In the genomic region with DNA sequence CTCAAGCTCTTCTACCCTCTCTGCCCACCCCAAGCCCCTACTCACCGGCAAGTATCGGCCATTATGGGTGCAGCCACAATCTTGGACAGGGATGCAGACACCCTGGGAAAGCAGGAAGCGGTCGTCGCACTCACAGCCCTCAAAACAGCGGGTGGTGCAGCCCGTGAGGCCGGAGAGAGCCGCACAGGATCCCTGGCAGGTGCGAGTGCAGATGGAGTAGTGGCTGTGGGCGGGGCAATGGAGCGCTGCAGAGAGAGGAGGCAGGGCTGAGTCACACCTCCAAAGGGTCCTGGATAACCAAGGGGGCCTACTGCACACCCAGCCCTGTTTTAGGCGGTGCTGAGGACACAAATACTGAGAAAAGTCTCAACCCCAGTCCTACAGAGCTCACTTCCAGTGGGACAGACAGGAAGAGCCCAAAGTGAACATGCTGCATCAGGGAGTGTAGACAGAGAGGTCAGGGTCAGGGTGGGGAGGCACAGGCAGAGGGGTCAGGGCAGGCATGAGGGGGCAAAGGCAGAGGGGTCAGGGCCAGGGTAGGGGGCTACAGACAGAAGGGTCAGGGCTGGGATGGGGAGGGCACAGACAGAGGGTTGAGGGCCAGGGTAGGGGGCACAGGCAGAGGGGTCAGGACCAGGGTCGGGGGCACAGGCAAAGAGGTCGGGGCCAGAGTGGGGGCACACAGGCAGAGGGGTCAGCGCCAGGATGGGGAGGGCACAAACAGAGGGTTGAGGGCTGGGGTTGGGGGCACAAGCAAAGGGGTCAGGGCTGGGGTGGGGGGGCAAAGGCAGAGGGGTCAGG, we compare ENCODE assay signal across 15 cellular contexts. TPM values are rescaled to one million over a fixed set of nuclear protein-coding genes. Genes with fewer than 3 reads are reported as not detected.
DNase-seq lines count a peak whose midpoint lies in the region; ATAC-seq, FAIRE-seq and TF ChIP-seq lines count a peak whose summit lies in the region.
"Had no signal": no experiment of that assay in that cellular context is flagged by ENCODE, and none has a peak within 500 bp of the region (broad histone marks: within the 10 kb centered on the region; RNA-seq: fewer than 3 reads in every experiment).

No MANE protein-coding gene starts in this region.

- H3K9me3 Mint-ChIP-seq in chondrocyte (ENCODE audit: low read depth), result no peaks in the 10 kb centered on the region
- no peaks in the 10 kb centered on the region for H3K9me3 Mint-ChIP-seq in activated T-helper 2 cell treated with anti-CD3 and anti-CD28 coated beads, Interferon-gamma antibody, Interleukin-2, Interleukin-4, amounts not matched to agents 10 μg/mL and 5 μg/mL and 100 μg/mL, durations not matched to agents 14 hours and 24 hours and 36 hours
- H3K9me3 Mint-ChIP-seq: nephron had no signal

- H3K36me3 ChIP-seq in HUES6 (ENCODE audit: control insufficient read depth, insufficient read depth, low read length), result no peaks in the 10 kb centered on the region
- H3K36me3 ChIP-seq: BE2C, lower lobe of right lung, thoracic aorta had no signal

- H3K4me1 ChIP-seq in HUES6 (ENCODE audit: control insufficient read depth, insufficient read depth, low read length), result peaks cover 9% of the 10 kb centered on the region
- H3K4me1 ChIP-seq: BE2C, lower lobe of right lung had no signal

- H3K27ac ChIP-seq in HUES6 (ENCODE audit: low read depth, low read length), result no peak overlapping the region
- H3K27ac ChIP-seq: lower lobe of right lung, thoracic aorta had no signal

- no peak for FAIRE-seq in HTR-8/SVneo (lab: Jason Lieb, UNC)

- intact Hi-C loops in activated T-helper 2 cell treated with anti-CD3 and anti-CD28 coated beads, Interferon-gamma antibody, Interleukin-2, Interleukin-4, amounts not matched to agents 10 μg/mL and 5 μg/mL and 100 μg/mL, durations not matched to agents 14 hours and 24 hours and 36 hours (cut with micrococcal nuclease), result no loop called here

- no peak overlapping the region for H3K4me3 Mint-ChIP-seq in chondrocyte (ENCODE audit: unreplicated experiment)
- H3K4me3 Mint-ChIP-seq in activated T-helper 2 cell treated with anti-CD3 and anti-CD28 coated beads, Interferon-gamma antibody, Interleukin-2, Interleukin-4, amounts not matched to agents 10 μg/mL and 5 μg/mL and 100 μg/mL, durations not matched to agents 14 hours and 24 hours and 36 hours (ENCODE audit: low read depth), result no peak overlapping the region
- H3K4me3 Mint-ChIP-seq: nephron had no signal

- no peaks in the 10 kb centered on the region for H3K36me3 Mint-ChIP-seq in chondrocyte (ENCODE audit: low read depth)
- no peaks in the 10 kb centered on the region for H3K36me3 Mint-ChIP-seq in activated T-helper 2 cell treated with anti-CD3 and anti-CD28 coated beads, Interferon-gamma antibody, Interleukin-2, Interleukin-4, amounts not matched to agents 10 μg/mL and 5 μg/mL and 100 μg/mL, durations not matched to agents 14 hours and 24 hours and 36 hours (ENCODE audit: low read depth)

- DNase-seq in DMS153 (lab: John Stamatoyannopoulos, UW), result peak; percentile 70
- DNase-seq in NCI-H2196 (lab: John Stamatoyannopoulos, UW; ENCODE audit: unreplicated experiment), result peak; percentile 43
- DNase-seq in chondrocyte (ENCODE audit: low spot score), result peak; percentile 83
- no peak for DNase-seq in activated T-helper 2 cell treated with anti-CD3 and anti-CD28 coated beads, Interferon-gamma antibody, Interleukin-2, Interleukin-4, amounts not matched to agents 10 μg/mL and 5 μg/mL and 100 μg/mL, durations not matched to agents 14 hours and 24 hours and 36 hours (ENCODE audit: low spot score)
- DNase-seq in HUDEP-2 (lab: John Stamatoyannopoulos, UW; ENCODE audit: unreplicated experiment in 76 of 76), result no peak
- DNase-seq in HTR-8/SVneo (ENCODE audit: insufficient read length, low spot score), result no peak
- DNase-seq: BE2C, DND-41, hippocampal formation, lower lobe of right lung, SK-N-SH had no signal

- H3K4me1 Mint-ChIP-seq in chondrocyte (ENCODE audit: low read depth), result no peaks in the 10 kb centered on the region
- no peaks in the 10 kb centered on the region for H3K4me1 Mint-ChIP-seq in activated T-helper 2 cell treated with anti-CD3 and anti-CD28 coated beads, Interferon-gamma antibody, Interleukin-2, Interleukin-4, amounts not matched to agents 10 μg/mL and 5 μg/mL and 100 μg/mL, durations not matched to agents 14 hours and 24 hours and 36 hours (ENCODE audit: low read depth)
- H3K4me1 Mint-ChIP-seq: nephron had no signal

- no peak overlapping the region for H3K27ac Mint-ChIP-seq in chondrocyte (ENCODE audit: unreplicated experiment)
- H3K27ac Mint-ChIP-seq in activated T-helper 2 cell treated with anti-CD3 and anti-CD28 coated beads, Interferon-gamma antibody, Interleukin-2, Interleukin-4, amounts not matched to agents 10 μg/mL and 5 μg/mL and 100 μg/mL, durations not matched to agents 14 hours and 24 hours and 36 hours, result no peak overlapping the region
- H3K27ac Mint-ChIP-seq: nephron had no signal

- H3K9me3 ChIP-seq in HUES6 (ENCODE audit: control insufficient read depth, insufficient read depth, low read depth, low read length), result no peaks in the 10 kb centered on the region
- H3K9me3 ChIP-seq: BE2C, lower lobe of right lung, SK-N-SH, thoracic aorta had no signal

- H3K9ac ChIP-seq in HUES6 (ENCODE audit: low read length), result no peak overlapping the region
- H3K9ac ChIP-seq: SK-N-SH had no signal

- H3K27me3 Mint-ChIP-seq in chondrocyte (ENCODE audit: low read depth), result no peaks in the 10 kb centered on the region
- no peaks in the 10 kb centered on the region for H3K27me3 Mint-ChIP-seq in activated T-helper 2 cell treated with anti-CD3 and anti-CD28 coated beads, Interferon-gamma antibody, Interleukin-2, Interleukin-4, amounts not matched to agents 10 μg/mL and 5 μg/mL and 100 μg/mL, durations not matched to agents 14 hours and 24 hours and 36 hours (ENCODE audit: low read depth)

- no peak for ATAC-seq in HG03108 (IDR thresholded peaks at IDR 0.05; ENCODE audit: unreplicated experiment)
- ATAC-seq: lower lobe of right lung had no signal

- H3K27me3 ChIP-seq in HUES6 (ENCODE audit: control insufficient read depth, insufficient read depth, low read length), result 0 out of 2 replicates have a peak, but pooled peaks cover 3% of the 10 kb centered on the region
- H3K27me3 ChIP-seq: BE2C had no signal

- TF ChIP-seq CTCF in chondrocyte (IDR thresholded peaks at IDR 0.05), result no peak

- H3K4me3 ChIP-seq in HUES6 (ENCODE audit: low read depth, low read length), result peak overlapping the region; percentile 34; the same call in 1 of the 2 replicates
- H3K4me3 ChIP-seq: lower lobe of right lung, thoracic aorta had no signal

RNA-seq across cellular contexts. Expression of a gene that starts 24.2 kb away (rescaled TPM):
- total RNA-seq in chondrocyte, result 95.0 to 119 TPM (median 104 TPM) in 3 replicates
- total RNA-seq in activated T-helper 2 cell treated with anti-CD3 and anti-CD28 coated beads, Interferon-gamma antibody, Interleukin-2, Interleukin-4, amounts not matched to agents 10 μg/mL and 5 μg/mL and 100 μg/mL, durations not matched to agents 14 hours and 24 hours and 36 hours, result 522 and 547 TPM in 2 replicates

RNA-seq across cellular contexts. Expression of a gene that starts 36.4 kb away (rescaled TPM):
- 15.0 to 20.0 TPM (median 19.6 TPM) in 3 replicates for total RNA-seq in chondrocyte
- total RNA-seq in activated T-helper 2 cell treated with anti-CD3 and anti-CD28 coated beads, Interferon-gamma antibody, Interleukin-2, Interleukin-4, amounts not matched to agents 10 μg/mL and 5 μg/mL and 100 μg/mL, durations not matched to agents 14 hours and 24 hours and 36 hours, result 6.7 and 7.3 TPM in 2 replicates

Comparison
In these comparisons a context has a peak if more than half of its experiments do, and no peak if none do; other contexts are left out.
1. DNase-seq: peak in DMS153 (single experiment), NCI-H2196 (single experiment) and chondrocyte (single experiment); none in activated T-helper 2 cell treated with anti-CD3 and anti-CD28 coated beads, Interferon-gamma antibody, Interleukin-2, Interleukin-4, amounts not matched to agents 10 μg/mL and 5 μg/mL and 100 μg/mL, durations not matched to agents 14 hours and 24 hours and 36 hours (single experiment), HUDEP-2 (0 of 76) and HTR-8/SVneo (single experiment).